Comparison of ENCODE assay signal across 8 cellular contexts in genomic region chr16:27972500-27972899, GRCh38.
DNase-seq lines count a peak whose midpoint lies in the region; ATAC-seq, FAIRE-seq and TF ChIP-seq lines count a peak whose summit lies in the region.

No MANE protein-coding gene starts in this region.

- peaks cover 3% of the 10 kb centered on the region for H3K9me3 ChIP-seq in psoas muscle

- no peak for DNase-seq in AG09309 (ENCODE audit: low read depth)
- peak; percentile 42 for DNase-seq in GM12891 (ENCODE audit: insufficient read length, low spot score)
- DNase-seq in NCI-H2171 treated with DMSO at 0.1 percent for 48 hours (lab: John Stamatoyannopoulos, UW): peak; percentile 66
- DNase-seq in activated CD8-positive, alpha-beta memory T cell treated with anti-CD3 and anti-CD28 coated beads, Interleukin-2, amount 50 U/mL, for 24 hours (ENCODE audit: extremely low read depth): peak; percentile 9
- DNase-seq in fibroblast of villous mesenchyme (ENCODE audit: low read depth): peak; percentile 21
- DNase-seq in psoas muscle: no peak
- DNase-seq in cortex of kidney (lab: John Stamatoyannopoulos, UW): no peak
- no peak for DNase-seq in anterior cingulate cortex (lab: John Stamatoyannopoulos, UW)

- TF ChIP-seq CTCF in AG09309 (IDR thresholded peaks at IDR 0.05; ENCODE audit: control insufficient read depth, insufficient read depth, low read depth, low read length, missing control alignments): peak; percentile 64
- TF ChIP-seq CTCF in fibroblast of villous mesenchyme (IDR thresholded peaks at IDR 0.05; ENCODE audit: insufficient read depth, low read depth, low read length): peak; percentile 49
- peak; percentile 41 for TF ChIP-seq CTCF in psoas muscle (IDR thresholded peaks at IDR 0.05)

- H3K27me3 ChIP-seq in psoas muscle (ENCODE audit: insufficient read depth in 3 of 3, low read length in 2 of 3): peaks cover 0 to 4% (median 0%) of the 10 kb centered on the region in 3 donors

- H3K4me1 ChIP-seq in psoas muscle: no peaks in the 10 kb centered on the region

- 1 to 2% (median 1%) methylated on average over 4 of the region's 4 CpGs for WGBS in psoas muscle, 3 donors

- no peak overlapping the region for H3K27ac ChIP-seq in psoas muscle

- TF ChIP-seq POLR2A in GM12891 (IDR thresholded peaks at IDR 0.05; ENCODE audit: low read depth, low read length): no peak

- no peaks in the 10 kb centered on the region for H3K36me3 ChIP-seq in psoas muscle (ENCODE audit: insufficient read depth in 1 of 2, low read depth in 1 of 2)

- intact Hi-C loops in psoas muscle (cut with DNase I): loop anchor here in 1 of 2 donors (5.0 kb wide), 1 partner anchor 100 kb away; no protein-coding TSS in a partner anchor

- FAIRE-seq in GM12891 (lab: Jason Lieb, UNC): peak; percentile 72

- H3K4me3 ChIP-seq in AG09309 (ENCODE audit: control insufficient read depth, low read depth, low read length) (no peak overlapping the region), fibroblast of villous mesenchyme (ENCODE audit: low read depth, low read length) (no peak overlapping the region), psoas muscle (no peak overlapping the region)

- ATAC-seq in psoas muscle: no peak

TF ChIP-seq in GM12891, 5 proteins besides CTCF, POLR2A, EP300 and RAD21:
- TF ChIP-seq SPI1 (IDR thresholded peaks at IDR 0.05; ENCODE audit: low read depth, low read length): no peak
- no peak for TF ChIP-seq POU2F2 (IDR thresholded peaks at IDR 0.05; ENCODE audit: low read depth, low read length)

Comparison
In these comparisons a context has a peak if more than half of its experiments do, and no peak if none do; other contexts are left out.
1. DNase-seq: peak in GM12891 (single experiment), NCI-H2171 treated with DMSO at 0.1 percent for 48 hours (single experiment), activated CD8-positive, alpha-beta memory T cell treated with anti-CD3 and anti-CD28 coated beads, Interleukin-2, amount 50 U/mL, for 24 hours (single experiment) and fibroblast of villous mesenchyme (single experiment); none in AG09309 (single experiment), psoas muscle (0 of 2), cortex of kidney (single experiment) and anterior cingulate cortex (0 of 58).
2. Peak in every context shown above with its lines, with median percentiles within 50 percentile points of each other: CTCF ChIP-seq.